In the genomic region with DNA sequence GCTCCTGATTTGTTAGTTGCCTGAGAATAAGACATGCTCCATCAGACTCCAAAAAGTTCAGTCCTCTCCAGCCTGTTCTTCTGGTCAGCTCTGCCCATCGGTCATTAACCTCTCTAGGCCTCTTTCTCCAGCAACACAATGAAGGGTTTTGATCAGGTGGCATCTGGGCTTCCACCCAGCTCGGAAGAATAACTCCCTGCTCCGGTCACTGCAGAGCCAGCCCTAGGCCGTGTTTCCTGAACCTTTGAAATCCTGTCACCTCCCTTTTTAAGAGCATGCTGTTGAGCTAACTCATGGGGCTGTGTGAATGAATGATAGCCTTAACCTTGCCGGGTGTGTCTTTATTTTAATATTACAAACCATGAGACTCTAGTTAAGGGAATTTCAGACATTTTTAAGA, we compare ENCODE assay signal across 6 cellular contexts.
"Had no signal": no experiment of that assay in that cellular context is flagged by ENCODE, and none has a peak within 500 bp of the region (broad histone marks: within the 10 kb centered on the region; RNA-seq: fewer than 3 reads in every experiment).

No MANE protein-coding gene starts in this region.

- H3K4me3 Mint-ChIP-seq: GM23338, H9, IgD-negative memory B cell had no signal

- H3K27ac ChIP-seq: HL-60 had no signal

- DNase-seq: H9, HCEC 1CT had no signal

- H2AFZ ChIP-seq: GM23338 had no signal

- H3K27ac Mint-ChIP-seq: GM23338, H9, IgD-negative memory B cell had no signal

- H3K4me3 ChIP-seq: GM23338 had no signal

- ATAC-seq: GM23338, HepG2 had no signal

- H3K4me2 ChIP-seq: GM23338 had no signal
